16 cellular contexts compared by ENCODE assay signal in the genomic region with DNA sequence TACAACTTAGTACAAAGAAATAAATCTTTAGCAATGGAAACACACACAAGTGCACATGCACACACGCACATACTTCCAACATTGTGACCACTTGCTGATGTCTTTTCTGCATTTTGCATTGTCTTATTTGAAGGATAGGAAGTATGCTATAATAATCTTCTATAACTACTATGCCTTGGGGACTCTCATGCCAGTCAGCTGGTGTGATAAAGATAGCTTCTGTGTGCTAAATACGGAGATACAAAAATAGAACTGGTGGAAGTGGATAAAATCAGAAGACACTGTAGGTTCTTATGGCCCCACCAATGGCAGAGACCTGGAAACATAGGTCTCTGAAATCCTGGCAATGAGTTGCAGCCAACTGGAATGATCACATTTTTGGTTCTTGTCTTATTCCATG.
"Had no signal": no experiment of that assay in that cellular context is flagged by ENCODE, and none has a peak within 500 bp of the region (broad histone marks: within the 10 kb centered on the region; RNA-seq: fewer than 3 reads in every experiment).

No MANE protein-coding gene starts in this region.

- H3K27me3 ChIP-seq: dorsolateral prefrontal cortex, left lung, thyroid gland had no signal

- H3K4me1 Mint-ChIP-seq: endodermal cell; nephron progenitor cell; stimulated activated memory B cell treated with anti-CD40 and anti-IgM and Interleukin-4, amounts not matched to agents 10 μg/mL and 1 μg/mL and 100 μg/mL, for 72 hours had no signal

- H3K9me3 ChIP-seq: left lung, prostate gland, thyroid gland had no signal

- H3K27ac Mint-ChIP-seq: activated CD4-positive, alpha-beta memory T cell treated with anti-CD3 and anti-CD28 coated beads, Interleukin-2, amount 10 ng/mL, durations not matched to agents 7 days and 5 days; endodermal cell; nephron progenitor cell; stimulated activated memory B cell treated with anti-CD40 and anti-IgM and Interleukin-4, amounts not matched to agents 10 μg/mL and 1 μg/mL and 100 μg/mL, for 72 hours had no signal

- H3K4me1 ChIP-seq: left lung, prostate gland, thyroid gland had no signal

- H3K4me3 ChIP-seq: dorsolateral prefrontal cortex, left lung, prostate gland, thyroid gland had no signal

- H3K9me3 Mint-ChIP-seq: activated CD4-positive, alpha-beta memory T cell treated with anti-CD3 and anti-CD28 coated beads, Interleukin-2, amount 10 ng/mL, durations not matched to agents 7 days and 5 days; activated T-cell treated with anti-CD3 and anti-CD28 coated beads, Interleukin-2, amount 50 U/mL, for 4 hours; stimulated activated memory B cell treated with anti-CD40 and anti-IgM and Interleukin-4, amounts not matched to agents 10 μg/mL and 1 μg/mL and 100 μg/mL, for 72 hours had no signal

- H3K36me3 Mint-ChIP-seq: stimulated activated memory B cell treated with anti-CD40 and anti-IgM and Interleukin-4, amounts not matched to agents 10 μg/mL and 1 μg/mL and 100 μg/mL, for 72 hours had no signal

- H3K36me3 ChIP-seq: left lung, prostate gland, thyroid gland had no signal

- DNase-seq: activated CD4-positive, alpha-beta memory T cell treated with anti-CD3 and anti-CD28 coated beads, Interleukin-2, amount 10 ng/mL, durations not matched to agents 7 days and 5 days; activated CD4-positive, alpha-beta T cell treated with anti-CD3 and anti-CD28 coated beads for 1 hour; activated effector memory CD4-positive, alpha-beta T cell treated with Interleukin-2 at 50 U/mL for 16 hours; activated naive CD4-positive, alpha-beta T cell treated with anti-CD3 and anti-CD28 coated beads, Interleukin-2, amount 50 U/mL, for 16 hours; activated T-cell treated with anti-CD3 and anti-CD28 coated beads, Interleukin-2, amount 50 U/mL, for 4 hours; dorsolateral prefrontal cortex; endodermal cell; erythroblast; hippocampal formation; left lung; mesenchymal stem cell; nephron progenitor cell; thyroid gland had no signal

- H3K27me3 Mint-ChIP-seq: activated CD4-positive, alpha-beta memory T cell treated with anti-CD3 and anti-CD28 coated beads, Interleukin-2, amount 10 ng/mL, durations not matched to agents 7 days and 5 days; stimulated activated memory B cell treated with anti-CD40 and anti-IgM and Interleukin-4, amounts not matched to agents 10 μg/mL and 1 μg/mL and 100 μg/mL, for 72 hours had no signal

- H3K27ac ChIP-seq: left lung, prostate gland, thyroid gland, VCaP had no signal

- H3K4me3 Mint-ChIP-seq: activated CD4-positive, alpha-beta memory T cell treated with anti-CD3 and anti-CD28 coated beads, Interleukin-2, amount 10 ng/mL, durations not matched to agents 7 days and 5 days; activated T-cell treated with anti-CD3 and anti-CD28 coated beads, Interleukin-2, amount 50 U/mL, for 4 hours; endodermal cell; nephron progenitor cell; stimulated activated memory B cell treated with anti-CD40 and anti-IgM and Interleukin-4, amounts not matched to agents 10 μg/mL and 1 μg/mL and 100 μg/mL, for 72 hours had no signal

- ATAC-seq: activated T-cell treated with anti-CD3 and anti-CD28 coated beads, Interleukin-2, amount 50 U/mL, for 4 hours; left lung; stimulated activated memory B cell treated with anti-CD40 and anti-IgM and Interleukin-4, amounts not matched to agents 10 μg/mL and 1 μg/mL and 100 μg/mL, for 72 hours had no signal
